ENCODE assay signal across 1 cellular context in the genomic region with DNA sequence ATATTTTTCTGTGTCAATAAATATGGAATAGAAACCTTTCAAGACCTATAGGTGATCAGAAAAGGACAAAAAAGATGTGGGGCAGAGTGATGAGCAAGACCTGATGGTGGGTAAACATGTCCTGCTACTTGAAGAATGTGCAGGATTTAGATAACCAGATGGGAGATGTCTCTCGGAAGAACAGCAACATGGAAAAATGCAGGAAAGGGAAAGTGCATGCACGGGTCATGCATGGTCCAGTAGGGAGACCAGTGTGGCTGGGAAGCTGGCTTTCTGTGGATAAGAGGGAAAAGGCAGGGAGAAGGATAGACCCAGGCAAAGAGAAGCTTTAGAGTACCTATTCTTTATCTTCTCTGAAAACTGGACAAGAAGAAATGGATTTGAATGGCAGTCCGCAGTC.
TF ChIP-seq lines count a peak whose summit lies in the region.

No MANE protein-coding gene starts in this region.

TF ChIP-seq in IMR-90, 13 proteins besides CTCF, POLR2A, EP300 and RAD21:
- TF ChIP-seq, protein P1, sequence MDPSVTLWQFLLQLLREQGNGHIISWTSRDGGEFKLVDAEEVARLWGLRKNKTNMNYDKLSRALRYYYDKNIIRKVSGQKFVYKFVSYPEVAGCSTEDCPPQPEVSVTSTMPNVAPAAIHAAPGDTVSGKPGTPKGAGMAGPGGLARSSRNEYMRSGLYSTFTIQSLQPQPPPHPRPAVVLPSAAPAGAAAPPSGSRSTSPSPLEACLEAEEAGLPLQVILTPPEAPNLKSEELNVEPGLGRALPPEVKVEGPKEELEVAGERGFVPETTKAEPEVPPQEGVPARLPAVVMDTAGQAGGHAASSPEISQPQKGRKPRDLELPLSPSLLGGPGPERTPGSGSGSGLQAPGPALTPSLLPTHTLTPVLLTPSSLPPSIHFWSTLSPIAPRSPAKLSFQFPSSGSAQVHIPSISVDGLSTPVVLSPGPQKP (IDR thresholded peaks at IDR 0.05; ENCODE audit: borderline replicate concordance, low read depth, low read length): no peak
- TF ChIP-seq, protein P2, sequence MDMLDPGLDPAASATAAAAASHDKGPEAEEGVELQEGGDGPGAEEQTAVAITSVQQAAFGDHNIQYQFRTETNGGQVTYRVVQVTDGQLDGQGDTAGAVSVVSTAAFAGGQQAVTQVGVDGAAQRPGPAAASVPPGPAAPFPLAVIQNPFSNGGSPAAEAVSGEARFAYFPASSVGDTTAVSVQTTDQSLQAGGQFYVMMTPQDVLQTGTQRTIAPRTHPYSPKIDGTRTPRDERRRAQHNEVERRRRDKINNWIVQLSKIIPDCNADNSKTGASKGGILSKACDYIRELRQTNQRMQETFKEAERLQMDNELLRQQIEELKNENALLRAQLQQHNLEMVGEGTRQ (IDR thresholded peaks at IDR 0.05; ENCODE audit: low read depth, low read length): no peak
- TF ChIP-seq NFE2L2 (IDR thresholded peaks at IDR 0.05; ENCODE audit: low read depth, low read length): no peak
- no peak for TF ChIP-seq FOS (IDR thresholded peaks at IDR 0.05; ENCODE audit: low read depth, low read length)
- TF ChIP-seq MAZ (IDR thresholded peaks at IDR 0.05; ENCODE audit: borderline replicate concordance, low read depth, low read length): no peak
- TF ChIP-seq SMC3 (IDR thresholded peaks at IDR 0.05; ENCODE audit: low read depth, low read length): no peak
- TF ChIP-seq MAFK (IDR thresholded peaks at IDR 0.05; ENCODE audit: low read depth, low read length): no peak
- no peak for TF ChIP-seq RFX5 (IDR thresholded peaks at IDR 0.05; ENCODE audit: low read depth, low read length)
- no peak for TF ChIP-seq CHD1 (IDR thresholded peaks at IDR 0.05; ENCODE audit: low read depth, low read length)
- no peak for TF ChIP-seq MXI1 (IDR thresholded peaks at IDR 0.05; ENCODE audit: borderline replicate concordance, low read depth, low read length)
- TF ChIP-seq RCOR1 (IDR thresholded peaks at IDR 0.05; ENCODE audit: insufficient replicate concordance, low read length): no peak
- no peak for TF ChIP-seq BHLHE40 (IDR thresholded peaks at IDR 0.05; ENCODE audit: low read depth, low read length)
- TF ChIP-seq CEBPB (IDR thresholded peaks at IDR 0.05; ENCODE audit: low read depth, low read length): no peak
